14 cellular contexts compared by ENCODE assay signal in genomic region chr18:9877655-9878014, GRCh38. TPM values are rescaled to one million over a fixed set of nuclear protein-coding genes. Genes with fewer than 3 reads are reported as not detected.
DNase-seq lines count a peak whose midpoint lies in the region; ATAC-seq, FAIRE-seq and TF ChIP-seq lines count a peak whose summit lies in the region.
"Had no signal": no experiment of that assay in that cellular context is flagged by ENCODE, and none has a peak within 500 bp of the region (broad histone marks: within the 10 kb centered on the region; RNA-seq: fewer than 3 reads in every experiment).

No MANE protein-coding gene starts in this region.

- no peak overlapping the region for H3K23ac ChIP-seq in H1 (ENCODE audit: insufficient read length)

- POLR2A ChIA-PET in H1 (lab: Charles Lee; ENCODE audit: partially characterized antibody) = no interaction called here

- H3K79me2 ChIP-seq in H1 (ENCODE audit: control insufficient read depth in 1 of 2, insufficient read depth in 2 of 2, low read length in 2 of 2) = no peaks in the 10 kb centered on the region
- no peaks in the 10 kb centered on the region for H3K79me2 ChIP-seq in neural progenitor cell (ENCODE audit: low read depth)

- H3K9me3 ChIP-seq in right cardiac atrium (ENCODE audit: control insufficient read depth, low read length) (no peaks in the 10 kb centered on the region), H1 (ENCODE audit: insufficient read depth in 2 of 2, low read depth in 1 of 2, low read length in 1 of 2) (no peaks in the 10 kb centered on the region), neural progenitor cell (ENCODE audit: low read depth) (no peaks in the 10 kb centered on the region), uterus (no peaks in the 10 kb centered on the region)
- H3K9me3 ChIP-seq: gastrocnemius medialis had no signal

- H3K4me2 ChIP-seq in H1 (ENCODE audit: insufficient read depth in 1 of 2, low read depth in 2 of 2, low read length in 2 of 2) = no peak overlapping the region
- peak overlapping the region; percentile 49 for H3K4me2 ChIP-seq in neural progenitor cell

- intact Hi-C loops in right cardiac atrium (cut with DNase I) = no loop called here
- intact Hi-C loops in cardiac septum (cut with DNase I) = loop anchor here (5.0 kb wide), 1 partner anchor 35 kb away; the partner anchor contains the start of gene VAPA
- intact Hi-C loops in uterus (cut with DNase I; ENCODE audit: low total_unique reads) = no loop called here

- H2BK120ac ChIP-seq in H1 (replicated peaks; ENCODE audit: low read depth, low read length) = no peak overlapping the region

- no peak overlapping the region for H3K27ac Mint-ChIP-seq in neural progenitor cell

- CTCF ChIA-PET in H1 (lab: Charles Lee; ENCODE audit: partially characterized antibody) = no interaction called here

- H2AFZ ChIP-seq in H1 (ENCODE audit: low read length) = peak overlapping the region; percentile 61; the same call in 1 of the 2 replicates
- H2AFZ ChIP-seq in neural progenitor cell (replicated peaks) = no peak overlapping the region

- H4K20me1 ChIP-seq in H1 (replicated peaks in 1 of 2; ENCODE audit: control insufficient read depth in 1 of 2, insufficient read depth in 2 of 2, low read length in 2 of 2) (no peaks in the 10 kb centered on the region), neural progenitor cell (ENCODE audit: low read depth) (no peaks in the 10 kb centered on the region)

- H3K27me3 Mint-ChIP-seq in neural progenitor cell (ENCODE audit: insufficient read depth, low read depth) = peaks cover 2% of the 10 kb centered on the region

- no peak overlapping the region for H3K4ac ChIP-seq in H1 (replicated peaks; ENCODE audit: insufficient read length, low read depth, low read length)

- no peak overlapping the region for H3K4me3 Mint-ChIP-seq in neural progenitor cell

- no peak overlapping the region for H3K56ac ChIP-seq in H1 (replicated peaks; ENCODE audit: insufficient read length, low read depth, low read length)

- no peaks in the 10 kb centered on the region for H3K27me3 ChIP-seq in right cardiac atrium (ENCODE audit: control insufficient read depth, insufficient read depth)
- H3K27me3 ChIP-seq in H1 (replicated peaks in 1 of 4; ENCODE audit: control insufficient read depth in 3 of 4, extremely low read depth in 1 of 4, insufficient read depth in 3 of 4, low read length in 3 of 4) = no peaks in the 10 kb centered on the region
- H3K27me3 ChIP-seq in neural progenitor cell = no peaks in the 10 kb centered on the region
- H3K27me3 ChIP-seq in uterus = no peaks in the 10 kb centered on the region
- H3K27me3 ChIP-seq: gastrocnemius medialis had no signal

- H3K36me3 ChIP-seq in H1 (ENCODE audit: control insufficient read depth in 2 of 4, insufficient read depth in 4 of 4, low read length in 3 of 4) (no peaks in the 10 kb centered on the region), neural progenitor cell (no peaks in the 10 kb centered on the region), uterus (no peaks in the 10 kb centered on the region)
- H3K36me3 ChIP-seq: gastrocnemius medialis had no signal

- H3K9me3 Mint-ChIP-seq in neural progenitor cell = no peaks in the 10 kb centered on the region

- H2AK5ac ChIP-seq in H1 (ENCODE audit: low read depth, low read length) = no peak overlapping the region

- no peak overlapping the region for H3K18ac ChIP-seq in H1 (ENCODE audit: extremely low read depth, low read length)

- H3F3A ChIP-seq in neural progenitor cell (ENCODE audit: low read depth) = peaks cover 8% of the 10 kb centered on the region

- no peak overlapping the region for H3K27ac ChIP-seq in right cardiac atrium (ENCODE audit: low read length)
- H3K27ac ChIP-seq in H1 (ENCODE audit: low read depth, low read length) = no peak overlapping the region
- H3K27ac ChIP-seq in neural progenitor cell = no peak overlapping the region
- H3K27ac ChIP-seq in uterus = peak overlapping the region; percentile 81 to 84
- H3K27ac ChIP-seq: gastrocnemius medialis had no signal

- no peak overlapping the region for H4K8ac ChIP-seq in H1 (ENCODE audit: extremely low read depth, insufficient read depth, low read length)

- no peak overlapping the region for H2BK15ac ChIP-seq in H1 (ENCODE audit: low read length)

- H2BK5ac ChIP-seq in H1 (ENCODE audit: low read depth, low read length) = no peak overlapping the region

- TF ChIP-seq CTCF in H1 (IDR thresholded peaks at IDR 0.05; ENCODE audit: control extremely low read depth in 1 of 3, insufficient read depth in 1 of 3, low read depth in 1 of 3, low read length in 3 of 3) (no peak), neural progenitor cell (IDR thresholded peaks at IDR 0.05) (no peak), uterus (IDR thresholded peaks at IDR 0.05) (no peak)

- H4K5ac ChIP-seq in H1 (ENCODE audit: insufficient read length, low read depth, low read length) = no peak overlapping the region

- no peak overlapping the region for H4K91ac ChIP-seq in H1 (replicated peaks; ENCODE audit: insufficient read length, low read length)

- H3K14ac ChIP-seq in H1 (ENCODE audit: insufficient read length) = no peak overlapping the region

- no peak overlapping the region for H2BK20ac ChIP-seq in H1 (ENCODE audit: low read length)

- no peak for DNase-seq in right cardiac atrium
- no peak for DNase-seq in cardiac septum (ENCODE audit: low spot score)
- no peak for DNase-seq in H1 (ENCODE audit: low read depth in 1 of 2, low spot score in 2 of 2)
- DNase-seq in neural progenitor cell (ENCODE audit: low spot score) = no peak
- no peak for DNase-seq in uterus
- no peak for DNase-seq in NOMO-1 treated with DMSO at 0.1 percent for 48 hours (lab: John Stamatoyannopoulos, UW; ENCODE audit: unreplicated experiment)
- no peak for DNase-seq in kidney glomerular epithelial cell (lab: John Stamatoyannopoulos, UW)
- DNase-seq: activated naive CD4-positive, alpha-beta T cell treated with Interleukin-2 at 50 U/mL for 16 hours; AML-193; gastrocnemius medialis; NCI-H774; posterior cingulate gyrus had no signal

- H3K4me3 ChIP-seq in right cardiac atrium (ENCODE audit: low read length) = peak overlapping the region; percentile 40
- no peak overlapping the region for H3K4me3 ChIP-seq in H1 (ENCODE audit: extremely low read depth in 1 of 4, insufficient read depth in 2 of 4, low read depth in 3 of 4, low read length in 4 of 4)
- no peak overlapping the region for H3K4me3 ChIP-seq in neural progenitor cell
- peak overlapping the region in 1 of 2 donors; percentile 14 for H3K4me3 ChIP-seq in uterus

- H3K23me2 ChIP-seq in H1 (ENCODE audit: low read depth, low read length) = no peaks in the 10 kb centered on the region

- no peaks in the 10 kb centered on the region for H3K79me1 ChIP-seq in H1 (ENCODE audit: low read depth, low read length)

- TF ChIP-seq RAD21 in H1 (IDR thresholded peaks at IDR 0.05 in 1 of 2, conservative IDR thresholded peaks at IDR 0.05 in 1 of 2; ENCODE audit: low read depth in 2 of 2, low read length in 2 of 2) = no peak

- H3K9ac ChIP-seq in H1 (replicated peaks in 1 of 4; ENCODE audit: extremely low read depth in 1 of 4, low read depth in 3 of 4, low read length in 3 of 4) (no peak overlapping the region), neural progenitor cell (no peak overlapping the region)

- TF ChIP-seq POLR2A in H1 (IDR thresholded peaks at IDR 0.05; ENCODE audit: control extremely low read depth in 1 of 2, low read depth in 2 of 2, low read length in 2 of 2) = no peak
- no peak for TF ChIP-seq POLR2A in uterus (IDR thresholded peaks at IDR 0.05)

- FAIRE-seq in H1 (lab: Jason Lieb, UNC) = no peak

- ATAC-seq in right cardiac atrium = no peak
- no peak for ATAC-seq in HG02571 (IDR thresholded peaks at IDR 0.05; ENCODE audit: unreplicated experiment)
- ATAC-seq: gastrocnemius medialis had no signal

- H3K36me3 Mint-ChIP-seq in neural progenitor cell = no peaks in the 10 kb centered on the region

- peaks cover 10% of the 10 kb centered on the region for H3K4me1 Mint-ChIP-seq in neural progenitor cell

- no peak for TF ChIP-seq EP300 in H1 (IDR thresholded peaks at IDR 0.05; ENCODE audit: borderline replicate concordance in 1 of 2, low read depth in 2 of 2, low read length in 2 of 2)

- no peak overlapping the region for H2BK12ac ChIP-seq in H1 (ENCODE audit: low read depth, low read length)

- H3K4me1 ChIP-seq in right cardiac atrium (ENCODE audit: control insufficient read depth, insufficient read depth, low read length) (peaks cover 2% of the 10 kb centered on the region), H1 (replicated peaks in 1 of 4; ENCODE audit: control insufficient read depth in 3 of 4, insufficient read depth in 4 of 4, low read length in 3 of 4) (no peaks in the 10 kb centered on the region), neural progenitor cell (peaks cover 17% of the 10 kb centered on the region), uterus (no peaks in the 10 kb centered on the region)

RNA-seq across cellular contexts. Expression of gene TXNDC2, which starts 8.1 kb away (rescaled TPM):
- total RNA-seq in right cardiac atrium = under 1 TPM in 2 of 4 donors, not detected in 2; 0.23 to 0.42 TPM
- not detected for polyA plus RNA-seq in right cardiac atrium
- not detected for total RNA-seq in cardiac septum
- total RNA-seq in H1 (2021; fragmentation: NEBNext Ultra II Directional; extraction: Animal tissue kit (Norgen Biotek cat#: 25700)) = 0.09 TPM in 1 of 2 replicates, not detected in the other
- polyA plus RNA-seq in H1 (2011; rRNA removed) = 0.11 TPM in 1 of 2 replicates, not detected in the other
- 0.08 TPM for polyA plus RNA-seq in H1 (2011; cell fraction: cytosol; rRNA removed)
- not detected for polyA plus RNA-seq in H1 (2011; cell fraction: nucleus; rRNA removed)
- polyA plus RNA-seq in H1 (2012, experiment 1 of 2) = 0.20 TPM in 1 of 4 replicates, not detected in the others
- not detected for polyA plus RNA-seq in H1 (2012, experiment 2 of 2)
- polyA plus RNA-seq in H1 (2013, experiment 1 of 2) = 0.12 TPM
- polyA plus RNA-seq in H1 (2013, experiment 2 of 2) = 0.11 TPM
- 0.17 TPM in 1 of 2 replicates, not detected in the other for polyA minus RNA-seq in H1 (2011; rRNA and poly(A)+ RNA removed)
- polyA minus RNA-seq in H1 (2011; cell fraction: cytosol; rRNA and poly(A)+ RNA removed) = not detected
- 0.20 TPM for polyA minus RNA-seq in H1 (2011; cell fraction: nucleus; rRNA and poly(A)+ RNA removed)
- not detected in 2 replicates for total RNA-seq in neural progenitor cell (ENCODE audit: low replicate concordance)
- total RNA-seq in uterus = under 1 TPM in 2 of 4 donors, not detected in 2; 0.07 to 0.24 TPM
- total RNA-seq: cerebellum, gastrocnemius medialis had no signal

RNA-seq across cellular contexts. Expression of gene VAPA, which starts 36.2 kb away (rescaled TPM):
- total RNA-seq in right cardiac atrium = 100 to 1,000 TPM; 172 to 206 (median 204) TPM
- polyA plus RNA-seq in right cardiac atrium = 199 TPM
- total RNA-seq in cardiac septum = 232 TPM
- 128 and 130 TPM in 2 replicates for total RNA-seq in H1 (2021; fragmentation: NEBNext Ultra II Directional; extraction: Animal tissue kit (Norgen Biotek cat#: 25700))
- 44.4 and 79.7 TPM in 2 replicates for polyA plus RNA-seq in H1 (2011; rRNA removed)
- 115 TPM for polyA plus RNA-seq in H1 (2011; cell fraction: cytosol; rRNA removed)
- 58.2 TPM for polyA plus RNA-seq in H1 (2011; cell fraction: nucleus; rRNA removed)
- 84.4 to 121 TPM (median 101 TPM) in 4 replicates for polyA plus RNA-seq in H1 (2012, experiment 1 of 2)
- polyA plus RNA-seq in H1 (2012, experiment 2 of 2) = 35.1 TPM
- polyA plus RNA-seq in H1 (2013, experiment 1 of 2) = 86.3 TPM
- polyA plus RNA-seq in H1 (2013, experiment 2 of 2) = 89.4 TPM
- polyA minus RNA-seq in H1 (2011; rRNA and poly(A)+ RNA removed) = 63.8 and 88.5 TPM in 2 replicates
- 77.8 TPM for polyA minus RNA-seq in H1 (2011; cell fraction: cytosol; rRNA and poly(A)+ RNA removed)
- polyA minus RNA-seq in H1 (2011; cell fraction: nucleus; rRNA and poly(A)+ RNA removed) = 59.6 TPM
- 165 and 285 TPM in 2 replicates for total RNA-seq in neural progenitor cell (ENCODE audit: low replicate concordance)
- 100 to 1,000 TPM; 119 to 253 (median 226) TPM for total RNA-seq in uterus

Comparison
In these comparisons a context has a peak if more than half of its experiments do, and no peak if none do; other contexts are left out.
1. H3K27ac ChIP-seq: peak in uterus (2 of 2); none in right cardiac atrium (single experiment), H1 (single experiment) and neural progenitor cell (single experiment).